Comparison of ENCODE assay signal across 2 cellular contexts in the genomic region with DNA sequence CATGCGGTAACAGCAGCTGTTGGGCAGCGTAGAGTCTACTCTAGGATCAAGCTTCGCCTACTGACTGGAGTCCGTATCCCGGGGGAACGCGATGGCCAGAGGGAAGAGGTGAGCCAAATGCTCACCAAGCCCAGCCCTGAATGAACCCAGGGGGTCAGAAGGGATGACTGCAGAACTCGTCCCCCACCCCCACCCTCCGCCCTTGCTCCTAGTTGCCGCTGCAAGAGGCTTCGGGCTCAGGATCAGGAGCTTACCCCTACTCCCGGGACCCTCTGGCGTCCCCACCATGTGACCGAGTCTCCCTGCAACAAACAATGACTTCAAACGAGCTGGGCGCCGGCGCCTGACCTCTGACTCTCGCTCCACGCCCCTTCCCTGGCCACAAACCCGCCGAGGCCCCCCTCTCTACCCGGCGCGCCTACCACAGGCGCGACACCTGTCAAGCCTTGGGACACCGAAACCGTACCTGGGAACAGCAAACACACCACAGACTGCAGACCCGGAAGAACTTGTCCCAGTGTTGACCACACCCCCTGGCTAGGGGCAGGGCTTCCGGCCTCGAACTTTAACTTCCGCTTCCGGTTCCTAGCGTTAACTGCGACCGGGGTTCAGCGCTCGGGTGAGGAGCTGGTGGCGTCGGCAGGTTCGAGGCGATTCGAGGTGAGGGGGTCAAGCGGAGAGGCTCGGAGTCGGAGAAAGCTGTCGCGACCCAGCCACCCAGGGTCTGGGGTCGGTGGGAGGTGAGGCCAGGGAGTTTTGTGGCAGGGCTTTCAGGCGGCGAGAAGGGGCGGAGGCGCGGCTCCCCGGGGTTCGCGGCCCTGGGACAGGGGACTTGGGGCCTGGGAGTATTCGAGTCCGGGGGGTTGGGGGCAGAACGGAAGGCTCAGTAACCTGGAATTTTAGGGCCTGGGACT.
TF ChIP-seq lines count a peak whose summit lies in the region.

A gene (plus strand): TSS at position 594 of the 914 bp plus-strand sequence. CDS start 420 bp downstream, outside the sequence.

TF ChIP-seq in HCT116, 20 proteins besides CTCF, POLR2A, EP300 and RAD21 (continued from another document):
- TF ChIP-seq, protein P1, sequence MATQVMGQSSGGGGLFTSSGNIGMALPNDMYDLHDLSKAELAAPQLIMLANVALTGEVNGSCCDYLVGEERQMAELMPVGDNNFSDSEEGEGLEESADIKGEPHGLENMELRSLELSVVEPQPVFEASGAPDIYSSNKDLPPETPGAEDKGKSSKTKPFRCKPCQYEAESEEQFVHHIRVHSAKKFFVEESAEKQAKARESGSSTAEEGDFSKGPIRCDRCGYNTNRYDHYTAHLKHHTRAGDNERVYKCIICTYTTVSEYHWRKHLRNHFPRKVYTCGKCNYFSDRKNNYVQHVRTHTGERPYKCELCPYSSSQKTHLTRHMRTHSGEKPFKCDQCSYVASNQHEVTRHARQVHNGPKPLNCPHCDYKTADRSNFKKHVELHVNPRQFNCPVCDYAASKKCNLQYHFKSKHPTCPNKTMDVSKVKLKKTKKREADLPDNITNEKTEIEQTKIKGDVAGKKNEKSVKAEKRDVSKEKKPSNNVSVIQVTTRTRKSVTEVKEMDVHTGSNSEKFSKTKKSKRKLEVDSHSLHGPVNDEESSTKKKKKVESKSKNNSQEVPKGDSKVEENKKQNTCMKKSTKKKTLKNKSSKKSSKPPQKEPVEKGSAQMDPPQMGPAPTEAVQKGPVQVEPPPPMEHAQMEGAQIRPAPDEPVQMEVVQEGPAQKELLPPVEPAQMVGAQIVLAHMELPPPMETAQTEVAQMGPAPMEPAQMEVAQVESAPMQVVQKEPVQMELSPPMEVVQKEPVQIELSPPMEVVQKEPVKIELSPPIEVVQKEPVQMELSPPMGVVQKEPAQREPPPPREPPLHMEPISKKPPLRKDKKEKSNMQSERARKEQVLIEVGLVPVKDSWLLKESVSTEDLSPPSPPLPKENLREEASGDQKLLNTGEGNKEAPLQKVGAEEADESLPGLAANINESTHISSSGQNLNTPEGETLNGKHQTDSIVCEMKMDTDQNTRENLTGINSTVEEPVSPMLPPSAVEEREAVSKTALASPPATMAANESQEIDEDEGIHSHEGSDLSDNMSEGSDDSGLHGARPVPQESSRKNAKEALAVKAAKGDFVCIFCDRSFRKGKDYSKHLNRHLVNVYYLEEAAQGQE (IDR thresholded peaks at IDR 0.05; ENCODE audit: low read depth), result no peak
- TF ChIP-seq, protein P2, sequence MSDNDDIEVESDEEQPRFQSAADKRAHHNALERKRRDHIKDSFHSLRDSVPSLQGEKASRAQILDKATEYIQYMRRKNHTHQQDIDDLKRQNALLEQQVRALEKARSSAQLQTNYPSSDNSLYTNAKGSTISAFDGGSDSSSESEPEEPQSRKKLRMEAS (IDR thresholded peaks at IDR 0.05), result peak; percentile 92
- TF ChIP-seq ZFX (IDR thresholded peaks at IDR 0.05), result peak; percentile 53
- TF ChIP-seq ELF1 (IDR thresholded peaks at IDR 0.05; ENCODE audit: borderline replicate concordance, low read depth), result peak; percentile 90
- TF ChIP-seq CEBPB (IDR thresholded peaks at IDR 0.05; ENCODE audit: low read depth), result no peak
- TF ChIP-seq FOSL1 (IDR thresholded peaks at IDR 0.05; ENCODE audit: low read depth), result no peak
- TF ChIP-seq EZH2phosphoT487 (IDR thresholded peaks at IDR 0.05; ENCODE audit: borderline replicate concordance), result no peak
- TF ChIP-seq SP1 (IDR thresholded peaks at IDR 0.05; ENCODE audit: low read depth), result peak; percentile 91
- TF ChIP-seq, protein P3, sequence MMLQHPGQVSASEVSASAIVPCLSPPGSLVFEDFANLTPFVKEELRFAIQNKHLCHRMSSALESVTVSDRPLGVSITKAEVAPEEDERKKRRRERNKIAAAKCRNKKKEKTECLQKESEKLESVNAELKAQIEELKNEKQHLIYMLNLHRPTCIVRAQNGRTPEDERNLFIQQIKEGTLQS (IDR thresholded peaks at IDR 0.05), result no peak
- TF ChIP-seq YY1 (IDR thresholded peaks at IDR 0.05; ENCODE audit: extremely low read depth, insufficient replicate concordance, low read depth, low read length), result peak; percentile 54
- TF ChIP-seq SRF (IDR thresholded peaks at IDR 0.05; ENCODE audit: low read depth), result peak; percentile 36; the same call in 1 of the 2 replicates
- TF ChIP-seq SIN3A (IDR thresholded peaks at IDR 0.05; ENCODE audit: low read depth), result peak; percentile 96
- TF ChIP-seq, protein P4, sequence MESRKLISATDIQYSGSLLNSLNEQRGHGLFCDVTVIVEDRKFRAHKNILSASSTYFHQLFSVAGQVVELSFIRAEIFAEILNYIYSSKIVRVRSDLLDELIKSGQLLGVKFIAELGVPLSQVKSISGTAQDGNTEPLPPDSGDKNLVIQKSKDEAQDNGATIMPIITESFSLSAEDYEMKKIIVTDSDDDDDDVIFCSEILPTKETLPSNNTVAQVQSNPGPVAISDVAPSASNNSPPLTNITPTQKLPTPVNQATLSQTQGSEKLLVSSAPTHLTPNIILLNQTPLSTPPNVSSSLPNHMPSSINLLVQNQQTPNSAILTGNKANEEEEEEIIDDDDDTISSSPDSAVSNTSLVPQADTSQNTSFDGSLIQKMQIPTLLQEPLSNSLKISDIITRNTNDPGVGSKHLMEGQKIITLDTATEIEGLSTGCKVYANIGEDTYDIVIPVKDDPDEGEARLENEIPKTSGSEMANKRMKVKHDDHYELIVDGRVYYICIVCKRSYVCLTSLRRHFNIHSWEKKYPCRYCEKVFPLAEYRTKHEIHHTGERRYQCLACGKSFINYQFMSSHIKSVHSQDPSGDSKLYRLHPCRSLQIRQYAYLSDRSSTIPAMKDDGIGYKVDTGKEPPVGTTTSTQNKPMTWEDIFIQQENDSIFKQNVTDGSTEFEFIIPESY (IDR thresholded peaks at IDR 0.05; ENCODE audit: extremely low read depth, insufficient replicate concordance, low read length), result no peak
- peak; percentile 97 for TF ChIP-seq POLR2AphosphoS5 (IDR thresholded peaks at IDR 0.05; ENCODE audit: low read depth, low read length)

TF ChIP-seq in neural cell, 6 proteins besides CTCF, POLR2A, EP300 and RAD21 (continued from another document):
- TF ChIP-seq, protein P1 (IDR thresholded peaks at IDR 0.05; ENCODE audit: borderline replicate concordance), result peak; percentile 54
- no peak for TF ChIP-seq EZH2 (IDR thresholded peaks at IDR 0.05; ENCODE audit: borderline replicate concordance, insufficient read depth, low read length, poor library complexity, severe bottlenecking)
- TF ChIP-seq SMC3 (conservative IDR thresholded peaks at IDR 0.05; ENCODE audit: poor library complexity), result peak; percentile 27
TF ChIP-seq in neural cell: peak in this region for 4.
